12 cellular contexts compared by ENCODE assay signal in the genomic region with DNA sequence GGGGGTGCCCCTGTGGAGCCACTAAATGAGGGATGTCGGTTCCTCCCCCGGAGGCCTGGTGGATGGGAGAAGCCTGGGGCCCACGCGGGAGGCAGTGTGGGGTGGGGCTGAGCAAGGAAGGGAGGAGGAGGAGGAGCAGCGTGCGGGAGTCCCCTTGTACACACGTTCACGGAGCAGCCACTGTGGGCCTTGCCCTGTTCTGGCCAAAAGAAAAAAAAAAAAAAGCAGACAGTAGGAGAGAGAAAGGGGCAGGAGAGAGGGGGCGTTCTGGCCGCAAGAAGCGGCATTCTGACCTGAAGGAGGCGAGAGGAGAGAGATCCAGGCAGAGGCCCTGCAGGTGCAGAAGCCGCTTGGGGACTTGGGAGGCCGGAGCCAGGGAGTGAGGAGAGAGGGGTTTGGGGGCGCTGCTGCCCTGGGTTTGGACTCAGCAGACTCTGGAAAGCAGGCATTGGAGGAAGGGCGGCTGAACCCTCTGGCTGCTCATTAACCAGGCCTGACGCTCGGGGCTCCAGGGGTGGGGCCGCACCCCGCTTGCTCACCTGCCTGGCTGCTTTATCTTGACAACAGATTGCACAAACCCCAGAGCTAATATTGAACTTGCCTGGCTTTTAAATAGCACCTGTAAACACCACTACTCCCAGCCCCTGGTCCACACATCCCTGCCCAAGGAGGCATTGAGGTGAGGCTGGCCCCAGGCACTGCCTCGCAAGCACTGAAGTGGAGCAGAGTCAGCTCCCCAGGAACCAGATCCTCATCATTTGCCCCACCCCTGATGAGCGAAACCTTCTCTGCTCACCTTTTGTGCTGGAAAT.
DNase-seq lines count a peak whose midpoint lies in the region; ATAC-seq and TF ChIP-seq lines count a peak whose summit lies in the region.
"Had no signal": no experiment of that assay in that cellular context is flagged by ENCODE, and none has a peak within 500 bp of the region (broad histone marks: within the 10 kb centered on the region; RNA-seq: fewer than 3 reads in every experiment).

No MANE protein-coding gene starts in this region.

- ATAC-seq in DND-41 (ENCODE audit: insufficient read depth, low read depth) (no peak), HG03439 (IDR thresholded peaks at IDR 0.05; ENCODE audit: unreplicated experiment) (no peak)

- H3K79me2 ChIP-seq in DND-41 (ENCODE audit: insufficient read depth, low read length) = no peaks in the 10 kb centered on the region

- no peak for TF ChIP-seq CTCF in DND-41 (IDR thresholded peaks at IDR 0.05; ENCODE audit: borderline replicate concordance, extremely low read depth, low read length, poor library complexity, severe bottlenecking)
- no peak for TF ChIP-seq CTCF in GM13977 (IDR thresholded peaks at IDR 0.05; ENCODE audit: extremely low read depth, insufficient read depth, missing control alignments)

- H3K4me3 ChIP-seq in DND-41 (ENCODE audit: low read depth in 1 of 2, low read length in 2 of 2) = no peak overlapping the region

- peak; percentile 22 for DNase-seq in ACHN
- peak; percentile 31 for DNase-seq in DND-41
- DNase-seq in UCSD-AML1 (lab: John Stamatoyannopoulos, UW; ENCODE audit: unreplicated experiment) = peak; percentile 59
- DNase-seq in left kidney (ENCODE audit: low read depth, low spot score) = peak; percentile 84
- no peak for DNase-seq in NCI-H2196 treated with DMSO at 0.1 percent for 48 hours (lab: John Stamatoyannopoulos, UW; ENCODE audit: unreplicated experiment)
- DNase-seq in GM13977 (ENCODE audit: low spot score) = no peak
- no peak for DNase-seq in stimulated activated CD4-positive, alpha-beta T cell treated with anti-CD3 and anti-CD28 coated beads, Interleukin-2, amount 100 ng/mL, for 48 hours
- DNase-seq: hippocampal formation; NCI-H2029 treated with DMSO at 0.1 percent for 48 hours; stimulated activated CD8-positive, alpha-beta memory T cell treated with anti-CD3 and anti-CD28 coated beads, Interleukin-4, amount 100 ng/mL, for 48 hours had no signal

- no peaks in the 10 kb centered on the region for H3K27me3 ChIP-seq in DND-41 (ENCODE audit: insufficient read depth, low read length, poor library complexity)

- no peak overlapping the region for H3K4me2 ChIP-seq in DND-41 (ENCODE audit: insufficient read depth, low read length)

- no peaks in the 10 kb centered on the region for H4K20me1 ChIP-seq in DND-41 (ENCODE audit: insufficient read depth, low read length)

- no peaks in the 10 kb centered on the region for H3K9me3 ChIP-seq in DND-41 (ENCODE audit: insufficient read depth, low read length, severe bottlenecking)

- in situ Hi-C loops in ACHN (cut with HindIII; ENCODE audit: low pct_ligation_motif_present, low pct_unique_long_range_greater_than_20kb, low sequenced_read_pairs) = no loop called here
- in situ Hi-C loops in GM13977 (cut with MboI; ENCODE audit: low pct_unique_long_range_greater_than_20kb, low sequenced_read_pairs, unreplicated experiment) = no loop called here

- H2AFZ ChIP-seq in DND-41 (ENCODE audit: low read depth, low read length) = no peak overlapping the region

- no peak overlapping the region for H3K9ac ChIP-seq in DND-41 (ENCODE audit: low read depth, low read length)

- H3K4me1 ChIP-seq in DND-41 (ENCODE audit: insufficient read depth, low read length) = peaks cover 2% of the 10 kb centered on the region

- no peaks in the 10 kb centered on the region for H3K36me3 ChIP-seq in DND-41 (ENCODE audit: insufficient read depth, low read length)

- H3K27ac ChIP-seq in DND-41 (ENCODE audit: low read length) = no peak overlapping the region
- H3K27ac ChIP-seq: VCaP had no signal

Comparison
In these comparisons a context has a peak if more than half of its experiments do, and no peak if none do; other contexts are left out.
1. DNase-seq: peak in ACHN (single experiment), DND-41 (single experiment), UCSD-AML1 (single experiment) and left kidney (single experiment); none in NCI-H2196 treated with DMSO at 0.1 percent for 48 hours (single experiment), GM13977 (single experiment) and stimulated activated CD4-positive, alpha-beta T cell treated with anti-CD3 and anti-CD28 coated beads, Interleukin-2, amount 100 ng/mL, for 48 hours (0 of 2).